Comparison of ENCODE assay signal across 15 cellular contexts in the genomic region with DNA sequence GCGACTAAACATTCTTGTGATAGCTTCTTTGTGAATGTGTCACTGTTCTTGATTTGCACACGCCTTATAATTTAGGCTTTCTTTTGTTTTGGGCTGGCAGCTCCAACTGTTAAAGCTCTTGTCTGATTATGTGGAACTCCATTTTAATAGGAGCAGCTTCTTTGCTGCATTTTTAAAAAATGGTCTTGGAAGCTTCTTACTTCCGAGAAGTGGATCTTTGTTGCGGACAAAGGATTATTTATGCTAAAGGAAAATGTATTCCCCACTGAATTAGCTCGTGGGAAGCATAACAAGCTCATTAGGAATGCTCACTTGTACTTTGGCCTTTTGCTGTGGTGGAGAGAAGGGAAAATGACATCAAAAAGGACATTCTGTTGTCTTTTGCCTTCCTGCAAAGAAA. TPM values are rescaled to one million over a fixed set of nuclear protein-coding genes. Genes with fewer than 3 reads are reported as not detected.
A peak's percentile ranks its signal among the peaks of the same experiment; 100 is the strongest.
DNase-seq lines count a peak whose midpoint lies in the region; ATAC-seq and TF ChIP-seq lines count a peak whose summit lies in the region.
"Had no signal": no experiment of that assay in that cellular context is flagged by ENCODE, and none has a peak within 500 bp of the region (broad histone marks: within the 10 kb centered on the region; RNA-seq: fewer than 3 reads in every experiment).

No MANE protein-coding gene starts in this region.

- intact Hi-C loops in MCF 10A (cut with micrococcal nuclease) (no loop called here), breast epithelium (cut with DNase I; ENCODE audit: low total_unique reads) (no loop called here), left lung (cut with DNase I) (no loop called here), upper lobe of right lung (cut with DNase I) (no loop called here)

- BruUV-seq in MCF 10A (replicated peaks; lab: Mats Ljungman, UMichigan): no TSS peak

- H3K9me3 ChIP-seq in breast epithelium: peaks cover 1 to 13% of the 10 kb centered on the region in 2 donors
- peaks cover 0 to 13% of the 10 kb centered on the region in 2 donors for H3K9me3 ChIP-seq in left lung
- H3K9me3 ChIP-seq in upper lobe of right lung: no peaks in the 10 kb centered on the region

- ATAC-seq in left lobe of liver (peak; percentile 40), left lung (no peak), upper lobe of right lung (no peak)

- CTCF ChIA-PET in MCF 10A (lab: Yijun Ruan, JAX): interaction anchor here (0.8 to 1.6 kb wide), 5 partner anchors 10 to 83 kb away, joined by 3 to 9 read pairs (median 4); no protein-coding TSS in a partner anchor

- H3K4me1 ChIP-seq in breast epithelium: no peaks in the 10 kb centered on the region
- H3K4me1 ChIP-seq in left lung: no peaks in the 10 kb centered on the region
- no peaks in the 10 kb centered on the region for H3K4me1 ChIP-seq in upper lobe of right lung

- peak overlapping the region; percentile 68 for H3K4me3 Mint-ChIP-seq in MCF 10A (ENCODE audit: unreplicated experiment)
- peak overlapping the region; percentile 16 for H3K4me3 Mint-ChIP-seq in type B pancreatic cell
- H3K4me3 Mint-ChIP-seq: B cell had no signal

- H3K9me3 Mint-ChIP-seq in MCF 10A (ENCODE audit: unreplicated experiment) (no peaks in the 10 kb centered on the region), type B pancreatic cell (peaks cover 4% of the 10 kb centered on the region)

- H3K27ac Mint-ChIP-seq in MCF 10A (ENCODE audit: low read depth, unreplicated experiment) (peak overlapping the region; percentile 80), type B pancreatic cell (no peak overlapping the region)
- H3K27ac Mint-ChIP-seq: B cell had no signal

- no peaks in the 10 kb centered on the region for H3K27me3 Mint-ChIP-seq in MCF 10A (ENCODE audit: insufficient read depth, unreplicated experiment)
- H3K27me3 Mint-ChIP-seq in type B pancreatic cell: no peaks in the 10 kb centered on the region
- H3K27me3 Mint-ChIP-seq: B cell had no signal

- no peaks in the 10 kb centered on the region for H3K27me3 ChIP-seq in breast epithelium
- H3K27me3 ChIP-seq in left lung: no peaks in the 10 kb centered on the region
- no peaks in the 10 kb centered on the region for H3K27me3 ChIP-seq in upper lobe of right lung
- H3K27me3 ChIP-seq: transverse colon had no signal

- TF ChIP-seq CTCF in MCF 10A (IDR thresholded peaks at IDR 0.05; ENCODE audit: unreplicated experiment) (no peak), breast epithelium (IDR thresholded peaks at IDR 0.05) (no peak), cardiac fibroblast (IDR thresholded peaks at IDR 0.05; ENCODE audit: low read depth, low read length) (no peak), type B pancreatic cell (conservative IDR thresholded peaks at IDR 0.05) (no peak), left lung (IDR thresholded peaks at IDR 0.05) (no peak), upper lobe of right lung (IDR thresholded peaks at IDR 0.05) (no peak)

- H3K36me3 Mint-ChIP-seq in MCF 10A (ENCODE audit: insufficient read depth, unreplicated experiment) (no peaks in the 10 kb centered on the region), type B pancreatic cell (no peaks in the 10 kb centered on the region)

- TF ChIP-seq POLR2A in breast epithelium (IDR thresholded peaks at IDR 0.05): no peak

- POLR2A ChIA-PET in MCF 10A (lab: Yijun Ruan, JAX): interaction anchor here (1.0 to 2.1 kb wide), 6 partner anchors 10 to 326 kb away, joined by 3 to 16 read pairs (median 6); partner anchors contain the start of gene GAS2L3

- no peak overlapping the region for H3K4me3 ChIP-seq in breast epithelium
- H3K4me3 ChIP-seq in cardiac fibroblast (replicated peaks in 1 of 2; ENCODE audit: low read depth in 2 of 2, low read length in 2 of 2): peak overlapping the region in 1 of 2 donors; percentile 20
- no peak overlapping the region for H3K4me3 ChIP-seq in left lung
- no peak overlapping the region for H3K4me3 ChIP-seq in upper lobe of right lung
- H3K4me3 ChIP-seq: transverse colon had no signal

- H3K4me1 Mint-ChIP-seq in MCF 10A (ENCODE audit: insufficient read depth, unreplicated experiment) (peaks cover 20% of the 10 kb centered on the region), type B pancreatic cell (ENCODE audit: unreplicated experiment) (peaks cover 5% of the 10 kb centered on the region)
- H3K4me1 Mint-ChIP-seq: B cell had no signal

- H3K36me3 ChIP-seq in breast epithelium (no peaks in the 10 kb centered on the region), left lung (no peaks in the 10 kb centered on the region), upper lobe of right lung (no peaks in the 10 kb centered on the region)
- H3K36me3 ChIP-seq: transverse colon had no signal

- DNase-seq in MCF 10A (ENCODE audit: unreplicated experiment): peak; percentile 6
- DNase-seq in breast epithelium (ENCODE audit: low spot score in 2 of 2): no peak
- peak; percentile 39 to 56 for DNase-seq in cardiac fibroblast (ENCODE audit: low read depth in 2 of 2)
- no peak for DNase-seq in left lobe of liver (ENCODE audit: low spot score)
- DNase-seq in type B pancreatic cell (ENCODE audit: extremely low spot score, unreplicated experiment): no peak
- DNase-seq in NCI-H748 treated with DMSO at 0.1 percent for 48 hours (lab: John Stamatoyannopoulos, UW): no peak
- DNase-seq in left lung: no peak
- DNase-seq in upper lobe of right lung: no peak
- DNase-seq: activated CD4-positive, alpha-beta T cell treated with anti-CD3 and anti-CD28 coated beads, Interleukin-2, amount 50 U/mL, for 1 hour; caudate nucleus; GDM1; NCI-H1048; transverse colon had no signal

- no peak overlapping the region for H3K27ac ChIP-seq in breast epithelium
- H3K27ac ChIP-seq in left lung: no peak overlapping the region
- H3K27ac ChIP-seq in upper lobe of right lung: no peak overlapping the region
- H3K27ac ChIP-seq: HL-60 had no signal

RNA-seq across cellular contexts. Expression of gene GAS2L3, which starts 20.0 kb away (rescaled TPM):
- 29.9 and 32.6 TPM in 2 replicates for total RNA-seq in MCF 10A (2022)
- total RNA-seq in breast epithelium: 1 to 10 TPM; 2.3 to 7.0 (median 5.9) TPM
- total RNA-seq in left lobe of liver: 1.3 TPM
- total RNA-seq in type B pancreatic cell (ENCODE audit: low replicate concordance): 27.5 and 29.4 TPM in 2 replicates
- total RNA-seq in left lung: 10 to 100 TPM; 14.7 to 15.8 TPM
- total RNA-seq in upper lobe of right lung: 15.1 TPM

Comparison
In these comparisons a context has a peak if more than half of its experiments do, and no peak if none do; other contexts are left out.
1. DNase-seq: peak in MCF 10A (single experiment) and cardiac fibroblast (2 of 2); none in breast epithelium (0 of 2), left lobe of liver (single experiment), type B pancreatic cell (single experiment), NCI-H748 treated with DMSO at 0.1 percent for 48 hours (single experiment), left lung (0 of 2) and upper lobe of right lung (single experiment).